9 cellular contexts compared by ENCODE assay signal in the genomic region with DNA sequence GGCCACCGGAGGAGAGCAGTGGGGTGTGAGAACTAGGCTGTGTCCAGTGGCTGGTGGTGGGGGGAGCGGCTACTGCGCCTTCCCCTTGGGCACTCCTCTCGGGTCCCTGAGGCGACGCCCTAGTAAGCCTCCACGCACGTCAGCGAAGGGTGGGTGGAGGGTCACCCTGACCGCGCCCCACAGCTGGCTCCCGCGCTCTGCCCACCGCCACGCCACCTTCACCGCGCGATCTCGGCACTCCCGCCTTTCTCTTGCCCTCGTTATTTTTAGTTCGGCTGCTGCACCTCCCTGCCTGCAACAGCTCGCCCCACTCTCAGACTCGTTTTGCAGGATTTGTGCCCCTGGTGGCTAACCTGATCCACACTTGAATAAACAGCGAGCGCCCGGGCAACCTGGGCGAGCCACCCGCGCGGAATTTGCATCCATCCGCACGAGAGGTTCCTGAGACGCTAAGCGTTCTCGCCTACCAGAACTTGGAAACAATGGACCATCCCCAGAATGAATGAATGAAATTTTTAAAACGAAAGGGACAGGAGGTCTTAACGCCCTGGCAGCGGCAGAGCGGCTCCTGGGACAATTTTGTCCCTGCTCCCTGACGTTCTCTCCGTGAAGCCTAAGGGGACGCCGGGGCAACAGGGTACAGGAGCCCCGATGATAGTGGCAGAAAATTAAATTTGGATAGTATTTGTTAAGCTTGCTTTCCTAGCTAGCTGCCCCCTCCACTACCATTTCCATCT. TPM values are rescaled to one million over a fixed set of nuclear protein-coding genes. Genes with fewer than 3 reads are reported as not detected.
DNase-seq lines count a peak whose midpoint lies in the region; ATAC-seq, FAIRE-seq and TF ChIP-seq lines count a peak whose summit lies in the region.
"Had no signal": no experiment of that assay in that cellular context is flagged by ENCODE, and none has a peak within 500 bp of the region (broad histone marks: within the 10 kb centered on the region; RNA-seq: fewer than 3 reads in every experiment).

No MANE protein-coding gene starts in this region.

- TF ChIP-seq CTCF in LNCaP clone FGC (IDR thresholded peaks at IDR 0.05; ENCODE audit: control insufficient read depth, extremely low read depth, insufficient read depth) (peak; percentile 74), epithelial cell of esophagus (IDR thresholded peaks at IDR 0.05; ENCODE audit: insufficient read depth, low read depth, low read length, missing control alignments) (peak; percentile 54)

- peak; percentile 27 for DNase-seq in AG08395 (ENCODE audit: low spot score)
- DNase-seq in LNCaP clone FGC (ENCODE audit: low read depth) = peak; percentile 44
- DNase-seq in epithelial cell of esophagus (ENCODE audit: low read depth) = peak; percentile 68
- DNase-seq in myocyte (ENCODE audit: low read depth) = peak; percentile 43
- no peak for DNase-seq in glomerular visceral epithelial cell (ENCODE audit: extremely low spot score)
- no peak for DNase-seq in NCI-H510A treated with DMSO at 0.1 percent for 48 hours (lab: John Stamatoyannopoulos, UW)
- DNase-seq in GM12891 (ENCODE audit: insufficient read length, low spot score) = no peak
- DNase-seq: NCI-H2171 treated with DMSO at 0.1 percent for 48 hours had no signal

- no peak for TF ChIP-seq POLR2A in GM12891 (IDR thresholded peaks at IDR 0.05; ENCODE audit: low read depth, low read length)

- peak overlapping the region; percentile 40 for H3K4me3 ChIP-seq in LNCaP clone FGC (ENCODE audit: low read depth, low read length)
- peak overlapping the region; percentile 25 for H3K4me3 ChIP-seq in epithelial cell of esophagus (ENCODE audit: low read length)

- FAIRE-seq in GM12891 (lab: Jason Lieb, UNC) = no peak

- no peak for ATAC-seq in HG02885 (IDR thresholded peaks at IDR 0.05; ENCODE audit: poor library complexity, unreplicated experiment)

TF ChIP-seq in GM12891, 5 proteins besides CTCF, POLR2A, EP300 and RAD21:
- no peak for TF ChIP-seq SPI1 (IDR thresholded peaks at IDR 0.05; ENCODE audit: low read depth, low read length)
- no peak for TF ChIP-seq PAX5 (IDR thresholded peaks at IDR 0.05; ENCODE audit: insufficient read depth, low read length, severe bottlenecking)
- no peak for TF ChIP-seq POLR2AphosphoS5 (IDR thresholded peaks at IDR 0.05; ENCODE audit: low read depth, low read length)
- TF ChIP-seq POU2F2 (IDR thresholded peaks at IDR 0.05; ENCODE audit: low read depth, low read length) = no peak
- no peak for TF ChIP-seq TAF1 (IDR thresholded peaks at IDR 0.05; ENCODE audit: low read depth, low read length)

RNA-seq across cellular contexts. Expression of a gene that starts 7.0 kb away (rescaled TPM):
- total RNA-seq in myocyte = 12.7 and 12.9 TPM in 2 replicates
- 32.3 TPM for polyA plus RNA-seq in myocyte (2012)
- polyA plus RNA-seq in GM12891 (2012; ENCODE audit: low read depth, missing spikeins) = 0.42 TPM

Comparison
In these comparisons a context has a peak if more than half of its experiments do, and no peak if none do; other contexts are left out.
1. DNase-seq: peak in AG08395 (single experiment), LNCaP clone FGC (single experiment), epithelial cell of esophagus (single experiment) and myocyte (single experiment); none in glomerular visceral epithelial cell (single experiment), NCI-H510A treated with DMSO at 0.1 percent for 48 hours (single experiment) and GM12891 (single experiment).